ENCODE assay signal across 10 cellular contexts in genomic region chr2:183063083-183063482, GRCh38. TPM values are rescaled to one million over a fixed set of nuclear protein-coding genes. Genes with fewer than 3 reads are reported as not detected.
A peak's percentile ranks its signal among the peaks of the same experiment; 100 is the strongest.
DNase-seq lines count a peak whose midpoint lies in the region; ATAC-seq and TF ChIP-seq lines count a peak whose summit lies in the region.
"Had no signal": no experiment of that assay in that cellular context is flagged by ENCODE, and none has a peak within 500 bp of the region (broad histone marks: within the 10 kb centered on the region; RNA-seq: fewer than 3 reads in every experiment).

No MANE protein-coding gene starts in this region.

- H3K36me3 ChIP-seq in brain microvascular endothelial cell (replicated peaks) (no peaks in the 10 kb centered on the region), SJCRH30 (no peaks in the 10 kb centered on the region), left ventricle myocardium inferior (no peaks in the 10 kb centered on the region)

- H3K9me3 ChIP-seq in SJCRH30 (replicated peaks) (no peaks in the 10 kb centered on the region), left ventricle myocardium inferior (replicated peaks) (no peaks in the 10 kb centered on the region)

- H3K4me3 ChIP-seq in brain microvascular endothelial cell (ENCODE audit: low read depth, low read length): no peak overlapping the region
- H3K4me3 ChIP-seq in SJCRH30: no peak overlapping the region
- no peak overlapping the region for H3K4me3 ChIP-seq in left ventricle myocardium inferior

- no peaks in the 10 kb centered on the region for H3K4me1 ChIP-seq in SJCRH30
- H3K4me1 ChIP-seq in left ventricle myocardium inferior: no peaks in the 10 kb centered on the region

- intact Hi-C loops in left ventricle myocardium inferior (cut with micrococcal nuclease): no loop called here

- TF ChIP-seq CTCF in brain microvascular endothelial cell (IDR thresholded peaks at IDR 0.05; ENCODE audit: low read depth, low read length, missing control alignments): no peak
- TF ChIP-seq CTCF in left ventricle myocardium inferior (IDR thresholded peaks at IDR 0.05; ENCODE audit: borderline replicate concordance): no peak

- in situ Hi-C loops in brain microvascular endothelial cell (cut with HindIII; ENCODE audit: low pct_ligation_motif_present, low sequenced_read_pairs): no loop called here

- H3K27ac ChIP-seq in brain microvascular endothelial cell: no peak overlapping the region
- H3K27ac ChIP-seq in SJCRH30: no peak overlapping the region
- no peak overlapping the region for H3K27ac ChIP-seq in left ventricle myocardium inferior (replicated peaks)

- H3K27me3 ChIP-seq in brain microvascular endothelial cell (replicated peaks) (no peaks in the 10 kb centered on the region), SJCRH30 (0 out of 2 replicates have a peak, but pooled peaks cover 4% of the 10 kb centered on the region), left ventricle myocardium inferior (ENCODE audit: low read depth) (no peaks in the 10 kb centered on the region)

- ATAC-seq in HG03442 (IDR thresholded peaks at IDR 0.05; ENCODE audit: unreplicated experiment): peak; percentile 88
- ATAC-seq: activated CD4-positive, CD25-positive, alpha-beta regulatory T cell treated with anti-CD3 and anti-CD28 coated beads, Interleukin-2, amount 50 U/mL, for 24 hours; activated naive CD4-positive, alpha-beta T cell treated with anti-CD3 and anti-CD28 coated beads, Interleukin-2, amount 50 U/mL, for 72 hours had no signal

- DNase-seq in NCI-H748 (lab: John Stamatoyannopoulos, UW; ENCODE audit: unreplicated experiment): peak; percentile 45
- no peak for DNase-seq in NCI-H748 treated with DMSO at 0.1 percent for 48 hours (lab: John Stamatoyannopoulos, UW)
- peak; percentile 61 for DNase-seq in brain microvascular endothelial cell
- DNase-seq in superior temporal gyrus (ENCODE audit: extremely low spot score): peak; percentile 67
- DNase-seq in SJCRH30: no peak
- no peak for DNase-seq in NCI-H226
- DNase-seq in left ventricle myocardium inferior: no peak

RNA-seq across cellular contexts. Expression of gene DUSP19, which starts 15.5 kb away (rescaled TPM):
- 3.4 and 3.9 TPM in 2 replicates for total RNA-seq in SJCRH30 (2014; rRNA removed; shearing (Covaris generic))
- total RNA-seq in left ventricle myocardium inferior: 11.4 TPM

RNA-seq across cellular contexts. Expression of gene NCKAP1, which starts 24.8 kb away (rescaled TPM):
- total RNA-seq in SJCRH30 (2014; rRNA removed; shearing (Covaris generic)): 108 and 118 TPM in 2 replicates
- 142 TPM for total RNA-seq in left ventricle myocardium inferior

Comparison
In these comparisons a context has a peak if more than half of its experiments do, and no peak if none do; other contexts are left out.
1. DNase-seq: peak in NCI-H748 (single experiment), brain microvascular endothelial cell (single experiment) and superior temporal gyrus (single experiment); none in NCI-H748 treated with DMSO at 0.1 percent for 48 hours (single experiment), SJCRH30 (0 of 2), NCI-H226 (single experiment) and left ventricle myocardium inferior (single experiment).